Comparison of ENCODE assay signal across 1 cellular context in the genomic region with DNA sequence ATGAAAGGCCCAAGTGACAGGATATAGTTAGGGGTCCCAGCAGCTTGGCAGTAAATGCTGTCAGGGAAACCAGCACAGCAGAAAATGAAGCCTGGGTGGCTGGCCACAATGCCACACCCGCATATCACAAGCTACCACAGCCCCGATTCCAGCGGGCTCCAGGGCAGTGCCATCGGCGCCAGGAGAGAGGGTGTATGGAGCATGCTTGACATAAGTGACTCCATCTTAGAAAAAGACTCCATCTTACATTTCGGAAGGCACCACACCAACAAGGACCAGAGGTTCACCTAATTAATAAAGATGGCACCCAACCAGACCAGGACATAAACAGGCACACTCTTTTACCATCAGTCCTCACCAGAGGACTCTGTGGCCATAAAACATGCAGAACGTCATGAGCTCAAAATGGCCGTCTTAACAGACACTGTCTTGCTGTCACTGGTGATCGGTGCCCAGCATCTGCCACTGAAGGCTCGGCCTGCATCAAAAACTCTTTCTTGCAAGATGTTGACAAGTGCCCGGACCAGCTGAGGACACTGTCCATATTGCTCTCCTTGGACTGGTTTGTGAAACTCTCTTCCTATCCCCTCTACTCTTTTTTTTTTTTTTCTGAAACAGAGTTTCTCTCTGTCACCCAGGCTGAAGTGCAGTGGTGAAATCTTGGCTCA.
A peak's percentile ranks its signal among the peaks of the same experiment; 100 is the strongest.
TF ChIP-seq lines count a peak whose summit lies in the region.

No MANE protein-coding gene starts in this region.

TF ChIP-seq in K562, 482 proteins besides CTCF, POLR2A, EP300 and RAD21 (continued from another document):
- TF ChIP-seq, protein P1, sequence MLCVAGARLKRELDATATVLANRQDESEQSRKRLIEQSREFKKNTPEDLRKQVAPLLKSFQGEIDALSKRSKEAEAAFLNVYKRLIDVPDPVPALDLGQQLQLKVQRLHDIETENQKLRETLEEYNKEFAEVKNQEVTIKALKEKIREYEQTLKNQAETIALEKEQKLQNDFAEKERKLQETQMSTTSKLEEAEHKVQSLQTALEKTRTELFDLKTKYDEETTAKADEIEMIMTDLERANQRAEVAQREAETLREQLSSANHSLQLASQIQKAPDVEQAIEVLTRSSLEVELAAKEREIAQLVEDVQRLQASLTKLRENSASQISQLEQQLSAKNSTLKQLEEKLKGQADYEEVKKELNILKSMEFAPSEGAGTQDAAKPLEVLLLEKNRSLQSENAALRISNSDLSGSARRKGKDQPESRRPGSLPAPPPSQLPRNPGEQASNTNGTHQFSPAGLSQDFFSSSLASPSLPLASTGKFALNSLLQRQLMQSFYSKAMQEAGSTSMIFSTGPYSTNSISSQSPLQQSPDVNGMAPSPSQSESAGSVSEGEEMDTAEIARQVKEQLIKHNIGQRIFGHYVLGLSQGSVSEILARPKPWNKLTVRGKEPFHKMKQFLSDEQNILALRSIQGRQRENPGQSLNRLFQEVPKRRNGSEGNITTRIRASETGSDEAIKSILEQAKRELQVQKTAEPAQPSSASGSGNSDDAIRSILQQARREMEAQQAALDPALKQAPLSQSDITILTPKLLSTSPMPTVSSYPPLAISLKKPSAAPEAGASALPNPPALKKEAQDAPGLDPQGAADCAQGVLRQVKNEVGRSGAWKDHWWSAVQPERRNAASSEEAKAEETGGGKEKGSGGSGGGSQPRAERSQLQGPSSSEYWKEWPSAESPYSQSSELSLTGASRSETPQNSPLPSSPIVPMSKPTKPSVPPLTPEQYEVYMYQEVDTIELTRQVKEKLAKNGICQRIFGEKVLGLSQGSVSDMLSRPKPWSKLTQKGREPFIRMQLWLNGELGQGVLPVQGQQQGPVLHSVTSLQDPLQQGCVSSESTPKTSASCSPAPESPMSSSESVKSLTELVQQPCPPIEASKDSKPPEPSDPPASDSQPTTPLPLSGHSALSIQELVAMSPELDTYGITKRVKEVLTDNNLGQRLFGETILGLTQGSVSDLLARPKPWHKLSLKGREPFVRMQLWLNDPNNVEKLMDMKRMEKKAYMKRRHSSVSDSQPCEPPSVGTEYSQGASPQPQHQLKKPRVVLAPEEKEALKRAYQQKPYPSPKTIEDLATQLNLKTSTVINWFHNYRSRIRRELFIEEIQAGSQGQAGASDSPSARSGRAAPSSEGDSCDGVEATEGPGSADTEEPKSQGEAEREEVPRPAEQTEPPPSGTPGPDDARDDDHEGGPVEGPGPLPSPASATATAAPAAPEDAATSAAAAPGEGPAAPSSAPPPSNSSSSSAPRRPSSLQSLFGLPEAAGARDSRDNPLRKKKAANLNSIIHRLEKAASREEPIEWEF (CRISPR knock-in tag; IDR thresholded peaks at IDR 0.05): no peak
- TF ChIP-seq ZNF311 (CRISPR knock-in tag; IDR thresholded peaks at IDR 0.05) (peak; percentile 63; the same call in 1 of the 2 replicates), FOSL1 (tag; conservative IDR thresholded peaks at IDR 0.05) (no peak), MCM5 (IDR thresholded peaks at IDR 0.05; ENCODE audit: low read depth) (no peak), PPARD (CRISPR knock-in tag; IDR thresholded peaks at IDR 0.05) (no peak), ELF1 (tag; IDR thresholded peaks at IDR 0.05) (no peak), POLR2AphosphoS2 (IDR thresholded peaks at IDR 0.05; ENCODE audit: low read length) (no peak), GTF2A2 (tag; IDR thresholded peaks at IDR 0.05) (peak; percentile 57; the same call in 1 of the 2 replicates), FOXP1 (CRISPR knock-in tag; IDR thresholded peaks at IDR 0.05) (no peak), MEF2D (tag; conservative IDR thresholded peaks at IDR 0.05; ENCODE audit: low read depth) (0 out of 2 replicates have a peak, but pooled peaks have one; percentile 40), SMARCE1 (IDR thresholded peaks at IDR 0.05) (no peak), ZNF436 (CRISPR knock-in tag; IDR thresholded peaks at IDR 0.05) (no peak), MTA3 (IDR thresholded peaks at IDR 0.05; ENCODE audit: borderline replicate concordance) (no peak)
- TF ChIP-seq, protein P2, sequence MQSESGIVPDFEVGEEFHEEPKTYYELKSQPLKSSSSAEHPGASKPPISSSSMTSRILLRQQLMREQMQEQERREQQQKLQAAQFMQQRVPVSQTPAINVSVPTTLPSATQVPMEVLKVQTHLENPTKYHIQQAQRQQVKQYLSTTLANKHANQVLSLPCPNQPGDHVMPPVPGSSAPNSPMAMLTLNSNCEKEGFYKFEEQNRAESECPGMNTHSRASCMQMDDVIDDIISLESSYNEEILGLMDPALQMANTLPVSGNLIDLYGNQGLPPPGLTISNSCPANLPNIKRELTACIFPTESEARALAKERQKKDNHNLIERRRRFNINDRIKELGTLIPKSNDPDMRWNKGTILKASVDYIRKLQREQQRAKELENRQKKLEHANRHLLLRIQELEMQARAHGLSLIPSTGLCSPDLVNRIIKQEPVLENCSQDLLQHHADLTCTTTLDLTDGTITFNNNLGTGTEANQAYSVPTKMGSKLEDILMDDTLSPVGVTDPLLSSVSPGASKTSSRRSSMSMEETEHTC (IDR thresholded peaks at IDR 0.05): no peak
- TF ChIP-seq, protein P3, sequence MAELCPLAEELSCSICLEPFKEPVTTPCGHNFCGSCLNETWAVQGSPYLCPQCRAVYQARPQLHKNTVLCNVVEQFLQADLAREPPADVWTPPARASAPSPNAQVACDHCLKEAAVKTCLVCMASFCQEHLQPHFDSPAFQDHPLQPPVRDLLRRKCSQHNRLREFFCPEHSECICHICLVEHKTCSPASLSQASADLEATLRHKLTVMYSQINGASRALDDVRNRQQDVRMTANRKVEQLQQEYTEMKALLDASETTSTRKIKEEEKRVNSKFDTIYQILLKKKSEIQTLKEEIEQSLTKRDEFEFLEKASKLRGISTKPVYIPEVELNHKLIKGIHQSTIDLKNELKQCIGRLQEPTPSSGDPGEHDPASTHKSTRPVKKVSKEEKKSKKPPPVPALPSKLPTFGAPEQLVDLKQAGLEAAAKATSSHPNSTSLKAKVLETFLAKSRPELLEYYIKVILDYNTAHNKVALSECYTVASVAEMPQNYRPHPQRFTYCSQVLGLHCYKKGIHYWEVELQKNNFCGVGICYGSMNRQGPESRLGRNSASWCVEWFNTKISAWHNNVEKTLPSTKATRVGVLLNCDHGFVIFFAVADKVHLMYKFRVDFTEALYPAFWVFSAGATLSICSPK (IDR thresholded peaks at IDR 0.05; ENCODE audit: borderline replicate concordance): no peak
- TF ChIP-seq, protein P4, sequence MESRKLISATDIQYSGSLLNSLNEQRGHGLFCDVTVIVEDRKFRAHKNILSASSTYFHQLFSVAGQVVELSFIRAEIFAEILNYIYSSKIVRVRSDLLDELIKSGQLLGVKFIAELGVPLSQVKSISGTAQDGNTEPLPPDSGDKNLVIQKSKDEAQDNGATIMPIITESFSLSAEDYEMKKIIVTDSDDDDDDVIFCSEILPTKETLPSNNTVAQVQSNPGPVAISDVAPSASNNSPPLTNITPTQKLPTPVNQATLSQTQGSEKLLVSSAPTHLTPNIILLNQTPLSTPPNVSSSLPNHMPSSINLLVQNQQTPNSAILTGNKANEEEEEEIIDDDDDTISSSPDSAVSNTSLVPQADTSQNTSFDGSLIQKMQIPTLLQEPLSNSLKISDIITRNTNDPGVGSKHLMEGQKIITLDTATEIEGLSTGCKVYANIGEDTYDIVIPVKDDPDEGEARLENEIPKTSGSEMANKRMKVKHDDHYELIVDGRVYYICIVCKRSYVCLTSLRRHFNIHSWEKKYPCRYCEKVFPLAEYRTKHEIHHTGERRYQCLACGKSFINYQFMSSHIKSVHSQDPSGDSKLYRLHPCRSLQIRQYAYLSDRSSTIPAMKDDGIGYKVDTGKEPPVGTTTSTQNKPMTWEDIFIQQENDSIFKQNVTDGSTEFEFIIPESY (CRISPR knock-in tag; IDR thresholded peaks at IDR 0.05): no peak
- TF ChIP-seq, protein P5, sequence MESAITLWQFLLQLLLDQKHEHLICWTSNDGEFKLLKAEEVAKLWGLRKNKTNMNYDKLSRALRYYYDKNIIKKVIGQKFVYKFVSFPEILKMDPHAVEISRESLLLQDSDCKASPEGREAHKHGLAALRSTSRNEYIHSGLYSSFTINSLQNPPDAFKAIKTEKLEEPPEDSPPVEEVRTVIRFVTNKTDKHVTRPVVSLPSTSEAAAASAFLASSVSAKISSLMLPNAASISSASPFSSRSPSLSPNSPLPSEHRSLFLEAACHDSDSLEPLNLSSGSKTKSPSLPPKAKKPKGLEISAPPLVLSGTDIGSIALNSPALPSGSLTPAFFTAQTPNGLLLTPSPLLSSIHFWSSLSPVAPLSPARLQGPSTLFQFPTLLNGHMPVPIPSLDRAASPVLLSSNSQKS (CRISPR knock-in tag; IDR thresholded peaks at IDR 0.05): no peak
- TF ChIP-seq, protein P6, sequence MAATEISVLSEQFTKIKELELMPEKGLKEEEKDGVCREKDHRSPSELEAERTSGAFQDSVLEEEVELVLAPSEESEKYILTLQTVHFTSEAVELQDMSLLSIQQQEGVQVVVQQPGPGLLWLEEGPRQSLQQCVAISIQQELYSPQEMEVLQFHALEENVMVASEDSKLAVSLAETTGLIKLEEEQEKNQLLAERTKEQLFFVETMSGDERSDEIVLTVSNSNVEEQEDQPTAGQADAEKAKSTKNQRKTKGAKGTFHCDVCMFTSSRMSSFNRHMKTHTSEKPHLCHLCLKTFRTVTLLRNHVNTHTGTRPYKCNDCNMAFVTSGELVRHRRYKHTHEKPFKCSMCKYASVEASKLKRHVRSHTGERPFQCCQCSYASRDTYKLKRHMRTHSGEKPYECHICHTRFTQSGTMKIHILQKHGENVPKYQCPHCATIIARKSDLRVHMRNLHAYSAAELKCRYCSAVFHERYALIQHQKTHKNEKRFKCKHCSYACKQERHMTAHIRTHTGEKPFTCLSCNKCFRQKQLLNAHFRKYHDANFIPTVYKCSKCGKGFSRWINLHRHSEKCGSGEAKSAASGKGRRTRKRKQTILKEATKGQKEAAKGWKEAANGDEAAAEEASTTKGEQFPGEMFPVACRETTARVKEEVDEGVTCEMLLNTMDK (IDR thresholded peaks at IDR 0.05; ENCODE audit: borderline replicate concordance, insufficient read depth, low read depth, low read length, poor library complexity, severe bottlenecking): no peak
- TF ChIP-seq, protein P7, sequence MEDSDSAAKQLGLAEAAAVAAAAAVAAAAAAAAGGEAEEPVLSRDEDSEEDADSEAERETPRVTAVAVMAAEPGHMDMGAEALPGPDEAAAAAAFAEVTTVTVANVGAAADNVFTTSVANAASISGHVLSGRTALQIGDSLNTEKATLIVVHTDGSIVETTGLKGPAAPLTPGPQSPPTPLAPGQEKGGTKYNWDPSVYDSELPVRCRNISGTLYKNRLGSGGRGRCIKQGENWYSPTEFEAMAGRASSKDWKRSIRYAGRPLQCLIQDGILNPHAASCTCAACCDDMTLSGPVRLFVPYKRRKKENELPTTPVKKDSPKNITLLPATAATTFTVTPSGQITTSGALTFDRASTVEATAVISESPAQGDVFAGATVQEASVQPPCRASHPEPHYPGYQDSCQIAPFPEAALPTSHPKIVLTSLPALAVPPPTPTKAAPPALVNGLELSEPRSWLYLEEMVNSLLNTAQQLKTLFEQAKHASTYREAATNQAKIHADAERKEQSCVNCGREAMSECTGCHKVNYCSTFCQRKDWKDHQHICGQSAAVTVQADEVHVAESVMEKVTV (CRISPR knock-in tag; IDR thresholded peaks at IDR 0.05): no peak
- TF ChIP-seq, protein P8, sequence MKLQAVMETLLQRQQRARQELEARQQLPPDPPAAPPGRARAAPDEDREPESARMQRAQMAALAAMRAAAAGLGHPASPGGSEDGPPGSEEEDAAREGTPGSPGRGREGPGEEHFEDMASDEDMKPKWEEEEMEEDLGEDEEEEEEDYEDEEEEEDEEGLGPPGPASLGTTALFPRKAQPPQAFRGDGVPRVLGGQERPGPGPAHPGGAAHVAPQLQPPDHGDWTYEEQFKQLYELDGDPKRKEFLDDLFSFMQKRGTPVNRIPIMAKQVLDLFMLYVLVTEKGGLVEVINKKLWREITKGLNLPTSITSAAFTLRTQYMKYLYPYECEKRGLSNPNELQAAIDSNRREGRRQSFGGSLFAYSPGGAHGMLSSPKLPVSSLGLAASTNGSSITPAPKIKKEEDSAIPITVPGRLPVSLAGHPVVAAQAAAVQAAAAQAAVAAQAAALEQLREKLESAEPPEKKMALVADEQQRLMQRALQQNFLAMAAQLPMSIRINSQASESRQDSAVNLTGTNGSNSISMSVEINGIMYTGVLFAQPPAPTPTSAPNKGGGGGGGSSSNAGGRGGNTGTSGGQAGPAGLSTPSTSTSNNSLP (IDR thresholded peaks at IDR 0.05; ENCODE audit: borderline replicate concordance, low read depth, low read length): no peak
TF ChIP-seq in K562: peak in this region for 7.
